Comparison of ENCODE assay signal across 8 cellular contexts in the genomic region with DNA sequence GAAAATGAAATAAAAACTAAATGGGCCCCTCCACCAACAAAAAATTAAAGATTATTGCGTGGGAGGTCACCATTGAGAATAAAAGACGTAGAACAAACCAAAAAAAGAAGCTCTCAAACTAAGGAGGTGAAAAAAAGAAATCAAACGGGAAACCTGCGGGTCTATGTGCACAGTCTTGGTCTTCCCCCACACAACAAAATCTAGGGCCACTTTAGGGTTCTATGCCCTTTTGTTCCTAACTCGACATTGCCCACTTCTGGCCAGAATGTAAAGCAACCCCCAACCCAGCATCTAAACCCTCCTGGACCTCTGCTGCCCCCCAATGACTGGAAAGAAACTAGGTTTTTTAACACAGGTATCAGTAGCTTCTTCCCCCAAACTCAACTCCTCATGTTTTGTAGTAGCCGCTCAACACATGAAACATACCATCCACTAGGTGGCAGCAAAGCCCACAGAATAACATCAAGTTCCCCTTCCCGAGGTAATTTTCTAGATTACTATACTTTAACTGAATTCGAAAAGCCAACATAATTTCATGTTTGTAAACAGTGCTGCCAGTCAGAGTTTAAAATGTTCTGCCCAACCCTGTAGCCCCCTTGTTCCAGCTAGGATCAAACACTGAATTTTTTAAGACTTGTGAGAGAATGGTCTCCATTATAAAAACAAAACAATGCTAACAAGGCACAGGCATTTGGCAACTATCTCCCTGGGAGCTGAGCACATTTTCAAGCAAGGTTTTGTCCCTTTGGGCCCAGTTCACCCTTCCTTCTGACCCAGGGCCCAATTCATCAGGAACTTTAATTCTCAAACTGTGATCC. TPM values are rescaled to one million over a fixed set of nuclear protein-coding genes. Genes with fewer than 3 reads are reported as not detected.
DNase-seq lines count a peak whose midpoint lies in the region; ATAC-seq, FAIRE-seq and TF ChIP-seq lines count a peak whose summit lies in the region.

No MANE protein-coding gene starts in this region.

- H3K23me2 ChIP-seq in H1 (ENCODE audit: low read depth, low read length), result no peaks in the 10 kb centered on the region

- peak; percentile 83 to 89 for TF ChIP-seq RAD21 in H1 (IDR thresholded peaks at IDR 0.05 in 1 of 2, conservative IDR thresholded peaks at IDR 0.05 in 1 of 2; ENCODE audit: low read depth in 2 of 2, low read length in 2 of 2)

- H2AFZ ChIP-seq in H1 (ENCODE audit: low read length), result peak overlapping the region; percentile 47; the same call in 1 of the 2 replicates

- peaks cover 60% of the 10 kb centered on the region for H3K4me1 Mint-ChIP-seq in activated CD8-positive, alpha-beta T cell treated with anti-CD3 and anti-CD28 coated beads for 36 hours (ENCODE audit: low read depth)
- peaks cover 54% of the 10 kb centered on the region for H3K4me1 Mint-ChIP-seq in stimulated activated memory B cell treated with anti-CD40 and anti-IgM and Interleukin-4, amounts not matched to agents 10 μg/mL and 1 μg/mL and 100 μg/mL, for 72 hours

- intact Hi-C loops in activated CD8-positive, alpha-beta T cell treated with anti-CD3 and anti-CD28 coated beads for 36 hours (cut with micrococcal nuclease), result loop anchor here (1.0 to 10.0 kb wide), 5 partner anchors 13 to 653 kb away; a partner anchor contains a TSS

- no peak overlapping the region for H3K56ac ChIP-seq in H1 (replicated peaks; ENCODE audit: insufficient read length, low read depth, low read length)

- H2BK120ac ChIP-seq in H1 (replicated peaks; ENCODE audit: low read depth, low read length), result no peak overlapping the region

- peak overlapping the region; percentile 66 for H3K27ac ChIP-seq in H1 (ENCODE audit: low read depth, low read length)

- H3K27me3 Mint-ChIP-seq in activated CD8-positive, alpha-beta T cell treated with anti-CD3 and anti-CD28 coated beads for 36 hours, result no peaks in the 10 kb centered on the region
- no peaks in the 10 kb centered on the region for H3K27me3 Mint-ChIP-seq in stimulated activated memory B cell treated with anti-CD40 and anti-IgM and Interleukin-4, amounts not matched to agents 10 μg/mL and 1 μg/mL and 100 μg/mL, for 72 hours

- H3K18ac ChIP-seq in H1 (ENCODE audit: extremely low read depth, low read length), result no peak overlapping the region

- no peaks in the 10 kb centered on the region for H3K9me3 Mint-ChIP-seq in activated CD8-positive, alpha-beta T cell treated with anti-CD3 and anti-CD28 coated beads for 36 hours
- no peaks in the 10 kb centered on the region for H3K9me3 Mint-ChIP-seq in stimulated activated memory B cell treated with anti-CD40 and anti-IgM and Interleukin-4, amounts not matched to agents 10 μg/mL and 1 μg/mL and 100 μg/mL, for 72 hours

- no peaks in the 10 kb centered on the region for H3K79me1 ChIP-seq in H1 (ENCODE audit: low read depth, low read length)

- H4K20me1 ChIP-seq in H1 (replicated peaks in 1 of 2; ENCODE audit: control insufficient read depth in 1 of 2, insufficient read depth in 2 of 2, low read length in 2 of 2), result no peaks in the 10 kb centered on the region

- peak overlapping the region in 1 of 2 experiments; percentile 58; a peak in 2 of 4 replicates for H3K4me2 ChIP-seq in H1 (ENCODE audit: insufficient read depth in 1 of 2, low read depth in 2 of 2, low read length in 2 of 2)

- TF ChIP-seq EP300 in H1 (IDR thresholded peaks at IDR 0.05; ENCODE audit: borderline replicate concordance in 1 of 2, low read depth in 2 of 2, low read length in 2 of 2), result peak in 1 of 2 experiments; percentile 73; a peak in 1 of 3 replicates

- peak; percentile 57 for ATAC-seq in GM21423 (IDR thresholded peaks at IDR 0.05; ENCODE audit: unreplicated experiment)
- ATAC-seq in activated CD8-positive, alpha-beta T cell treated with anti-CD3 and anti-CD28 coated beads for 36 hours, result peak; percentile 81
- ATAC-seq in stimulated activated memory B cell treated with anti-CD40 and anti-IgM and Interleukin-4, amounts not matched to agents 10 μg/mL and 1 μg/mL and 100 μg/mL, for 72 hours, result peak; percentile 94

- peaks cover 0 to 14% of the 10 kb centered on the region in 2 experiments; a peak in 1 of 4 replicates for H3K79me2 ChIP-seq in H1 (ENCODE audit: control insufficient read depth in 1 of 2, insufficient read depth in 2 of 2, low read length in 2 of 2)

- peak overlapping the region; percentile 86 for H3K4me3 Mint-ChIP-seq in activated CD8-positive, alpha-beta T cell treated with anti-CD3 and anti-CD28 coated beads for 36 hours
- peak overlapping the region; percentile 76 for H3K4me3 Mint-ChIP-seq in stimulated activated memory B cell treated with anti-CD40 and anti-IgM and Interleukin-4, amounts not matched to agents 10 μg/mL and 1 μg/mL and 100 μg/mL, for 72 hours

- no peaks in the 10 kb centered on the region for H3K9me3 ChIP-seq in H1 (ENCODE audit: insufficient read depth in 2 of 2, low read depth in 1 of 2, low read length in 1 of 2)

- FAIRE-seq in HTR-8/SVneo (lab: Jason Lieb, UNC), result no peak
- FAIRE-seq in H1 (lab: Jason Lieb, UNC), result peak; percentile 99

- H3K36me3 ChIP-seq in H1 (ENCODE audit: control insufficient read depth in 2 of 4, insufficient read depth in 4 of 4, low read length in 3 of 4), result peaks cover 9 to 35% (median 18%) of the 10 kb centered on the region in 4 experiments; a peak in 7 of 8 replicates

- H4K91ac ChIP-seq in H1 (replicated peaks; ENCODE audit: insufficient read length, low read length), result no peak overlapping the region

- H4K8ac ChIP-seq in H1 (ENCODE audit: extremely low read depth, insufficient read depth, low read length), result no peak overlapping the region

- peak overlapping the region in 2 of 4 experiments; percentile 13 to 26; a peak in 2 of 7 replicates for H3K9ac ChIP-seq in H1 (replicated peaks in 1 of 4; ENCODE audit: extremely low read depth in 1 of 4, low read depth in 3 of 4, low read length in 3 of 4)

- peak overlapping the region; percentile 79 for H4K5ac ChIP-seq in H1 (ENCODE audit: insufficient read length, low read depth, low read length)

- peaks cover 67% of the 10 kb centered on the region for H3K36me3 Mint-ChIP-seq in activated CD8-positive, alpha-beta T cell treated with anti-CD3 and anti-CD28 coated beads for 36 hours (ENCODE audit: low read depth)
- H3K36me3 Mint-ChIP-seq in stimulated activated memory B cell treated with anti-CD40 and anti-IgM and Interleukin-4, amounts not matched to agents 10 μg/mL and 1 μg/mL and 100 μg/mL, for 72 hours, result peaks cover 30% of the 10 kb centered on the region

- peak; percentile 55 for DNase-seq in DMS114 treated with DMSO at 0.1 percent for 48 hours (lab: John Stamatoyannopoulos, UW; ENCODE audit: unreplicated experiment)
- DNase-seq in HTR-8/SVneo (ENCODE audit: insufficient read length, low spot score), result peak; percentile 57
- peak; percentile 56 for DNase-seq in NK-92 (lab: John Stamatoyannopoulos, UW; ENCODE audit: unreplicated experiment)
- DNase-seq in activated CD8-positive, alpha-beta T cell treated with anti-CD3 and anti-CD28 coated beads for 36 hours, result peak; percentile 91
- peak; percentile 78 to 79 for DNase-seq in H1 (ENCODE audit: low read depth in 1 of 2, low spot score in 2 of 2)
- peak; percentile 87 for DNase-seq in midbrain (lab: John Stamatoyannopoulos, UW)

- CTCF ChIA-PET in activated CD8-positive, alpha-beta T cell treated with anti-CD3 and anti-CD28 coated beads for 36 hours (lab: Charles Lee), result interaction anchor here (0.6 to 10.0 kb wide), 151 partner anchors 9 to 1156 kb away, joined by 3 to 259 read pairs (median 5); a partner anchor contains a TSS
- CTCF ChIA-PET in H1 (lab: Charles Lee; ENCODE audit: partially characterized antibody), result interaction anchor here (0.6 to 5.8 kb wide), 103 partner anchors 8 to 991 kb away, joined by 3 to 78 read pairs (median 5); a partner anchor contains a TSS

- 26% methylated on average over 8 of the region's 8 CpGs; no CpG with 5 or more reads in 1 of the 2 experiments for WGBS in H1 (ENCODE audit: extremely low coverage in 1 of 2, insufficient coverage in 1 of 2, insufficient read length in 1 of 2, insufficient replicate concordance in 2 of 2, low coverage in 1 of 2, low lambda C conversion rate in 2 of 2, missing lambda C conversion rate in 1 of 2), 2 experiments

- H2BK5ac ChIP-seq in H1 (ENCODE audit: low read depth, low read length), result 0 out of 2 replicates have a peak overlapping the region, but pooled peaks have one; percentile 46

- no peak overlapping the region for H2BK15ac ChIP-seq in H1 (ENCODE audit: low read length)

- no peak for TF ChIP-seq POLR2A in H1 (IDR thresholded peaks at IDR 0.05; ENCODE audit: control extremely low read depth in 1 of 2, low read depth in 2 of 2, low read length in 2 of 2)

- H2BK20ac ChIP-seq in H1 (ENCODE audit: low read length), result no peak overlapping the region

- H3K4me1 ChIP-seq in H1 (replicated peaks in 1 of 4; ENCODE audit: control insufficient read depth in 3 of 4, insufficient read depth in 4 of 4, low read length in 3 of 4), result peaks cover 0 to 5% (median 1%) of the 10 kb centered on the region in 4 experiments; a peak in 3 of 7 replicates

- TF ChIP-seq CTCF in activated CD8-positive, alpha-beta T cell treated with anti-CD3 and anti-CD28 coated beads for 36 hours (IDR thresholded peaks at IDR 0.05), result peak; percentile 91
- peak; percentile 63 to 100 (median 97) for TF ChIP-seq CTCF in H1 (IDR thresholded peaks at IDR 0.05; ENCODE audit: control extremely low read depth in 1 of 3, insufficient read depth in 1 of 3, low read depth in 1 of 3, low read length in 3 of 3)

- H3K27me3 ChIP-seq in H1 (replicated peaks in 1 of 4; ENCODE audit: control insufficient read depth in 3 of 4, extremely low read depth in 1 of 4, insufficient read depth in 3 of 4, low read length in 3 of 4), result no peaks in the 10 kb centered on the region

- H3K23ac ChIP-seq in H1 (ENCODE audit: insufficient read length), result no peak overlapping the region

- POLR2A ChIA-PET in activated CD8-positive, alpha-beta T cell treated with anti-CD3 and anti-CD28 coated beads for 36 hours (lab: Charles Lee), result interaction anchor here (0.6 to 15.6 kb wide), 32 partner anchors 10 to 717 kb away, joined by 3 to 397 read pairs (median 4); a partner anchor contains a TSS
- POLR2A ChIA-PET in H1 (lab: Charles Lee; ENCODE audit: partially characterized antibody), result interaction anchor here (0.6 to 2.3 kb wide), 14 partner anchors 10 to 359 kb away, joined by 3 to 13 read pairs (median 4); a partner anchor contains a TSS

- H3K14ac ChIP-seq in H1 (ENCODE audit: insufficient read length), result no peak overlapping the region

- H2BK12ac ChIP-seq in H1 (ENCODE audit: low read depth, low read length), result no peak overlapping the region; the same call in 1 of the 2 replicates

- no peak overlapping the region for H2AK5ac ChIP-seq in H1 (ENCODE audit: low read depth, low read length)

- H3K27ac Mint-ChIP-seq in activated CD8-positive, alpha-beta T cell treated with anti-CD3 and anti-CD28 coated beads for 36 hours, result peak overlapping the region; percentile 94
- H3K27ac Mint-ChIP-seq in stimulated activated memory B cell treated with anti-CD40 and anti-IgM and Interleukin-4, amounts not matched to agents 10 μg/mL and 1 μg/mL and 100 μg/mL, for 72 hours, result peak overlapping the region; percentile 98

- no peak overlapping the region for H3K4ac ChIP-seq in H1 (replicated peaks; ENCODE audit: insufficient read length, low read depth, low read length)

- H3K4me3 ChIP-seq in H1 (ENCODE audit: extremely low read depth in 1 of 4, insufficient read depth in 2 of 4, low read depth in 3 of 4, low read length in 4 of 4), result peak overlapping the region in 1 of 4 experiments; percentile 26; a peak in 1 of 8 replicates

RNA-seq across cellular contexts. Expression of a gene that starts 18.7 kb away (rescaled TPM):
- 100 to 1,000 TPM; 194 to 196 TPM for total RNA-seq in activated CD8-positive, alpha-beta T cell treated with anti-CD3 and anti-CD28 coated beads for 36 hours
- 131 and 133 TPM in 2 replicates for total RNA-seq in H1 (2021; fragmentation: NEBNext Ultra II Directional; extraction: Animal tissue kit (Norgen Biotek cat#: 25700))
- 433 and 440 TPM in 2 replicates for polyA plus RNA-seq in H1 (2011; rRNA removed)
- polyA plus RNA-seq in H1 (2011; cell fraction: cytosol; rRNA removed), result 275 TPM
- 98.3 TPM for polyA plus RNA-seq in H1 (2011; cell fraction: nucleus; rRNA removed)
- 143 to 165 TPM (median 156 TPM) in 4 replicates for polyA plus RNA-seq in H1 (2012, experiment 1 of 2)
- polyA plus RNA-seq in H1 (2012, experiment 2 of 2), result 219 TPM
- 197 TPM for polyA plus RNA-seq in H1 (2013, experiment 1 of 2)
- polyA plus RNA-seq in H1 (2013, experiment 2 of 2), result 233 TPM
- 101 and 159 TPM in 2 replicates for polyA minus RNA-seq in H1 (2011; rRNA and poly(A)+ RNA removed)
- 50.4 TPM for polyA minus RNA-seq in H1 (2011; cell fraction: cytosol; rRNA and poly(A)+ RNA removed)
- 34.9 TPM for polyA minus RNA-seq in H1 (2011; cell fraction: nucleus; rRNA and poly(A)+ RNA removed)

RNA-seq across cellular contexts. Expression of a gene that starts 27.8 kb away (rescaled TPM):
- 1 to 10 TPM; 8.6 to 9.4 TPM for total RNA-seq in activated CD8-positive, alpha-beta T cell treated with anti-CD3 and anti-CD28 coated beads for 36 hours
- total RNA-seq in H1 (2021; fragmentation: NEBNext Ultra II Directional; extraction: Animal tissue kit (Norgen Biotek cat#: 25700)), result 32.4 and 37.1 TPM in 2 replicates
- 40.6 and 42.9 TPM in 2 replicates for polyA plus RNA-seq in H1 (2011; rRNA removed)
- polyA plus RNA-seq in H1 (2011; cell fraction: cytosol; rRNA removed), result 33.3 TPM
- polyA plus RNA-seq in H1 (2011; cell fraction: nucleus; rRNA removed), result 39.0 TPM
- 21.3 to 29.2 TPM (median 25.0 TPM) in 4 replicates for polyA plus RNA-seq in H1 (2012, experiment 1 of 2)
- polyA plus RNA-seq in H1 (2012, experiment 2 of 2), result 25.7 TPM
- 25.1 TPM for polyA plus RNA-seq in H1 (2013, experiment 1 of 2)
- polyA plus RNA-seq in H1 (2013, experiment 2 of 2), result 26.5 TPM
- polyA minus RNA-seq in H1 (2011; rRNA and poly(A)+ RNA removed), result 34.9 and 36.6 TPM in 2 replicates
- 12.8 TPM for polyA minus RNA-seq in H1 (2011; cell fraction: cytosol; rRNA and poly(A)+ RNA removed)
- polyA minus RNA-seq in H1 (2011; cell fraction: nucleus; rRNA and poly(A)+ RNA removed), result 22.9 TPM
